Comparison of ENCODE assay signal across 2 cellular contexts in the genomic region with DNA sequence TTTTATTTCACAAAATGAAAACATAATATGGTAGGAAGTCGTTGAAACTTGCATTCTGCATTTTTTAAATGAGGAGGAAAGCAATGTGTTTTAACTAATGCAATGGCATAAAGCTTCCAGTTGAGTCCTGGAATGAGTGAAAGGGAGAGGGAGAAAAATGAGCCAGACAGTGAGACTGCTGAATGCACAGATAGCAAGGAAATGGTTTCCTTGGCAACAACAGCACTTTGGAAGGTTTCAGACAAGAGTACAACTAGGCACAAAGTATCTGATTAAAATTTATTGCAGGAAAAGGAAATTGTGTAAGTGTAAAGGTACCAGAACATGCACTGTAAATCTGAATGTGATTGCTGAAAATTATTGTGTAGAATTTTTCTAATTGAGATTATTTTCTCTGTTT.
TF ChIP-seq lines count a peak whose summit lies in the region.

No MANE protein-coding gene starts in this region.

TF ChIP-seq in SK-N-SH, 30 proteins besides CTCF, POLR2A, EP300 and RAD21:
- TF ChIP-seq RCOR1 (IDR thresholded peaks at IDR 0.05; ENCODE audit: low read length): no peak

TF ChIP-seq in H1, 55 proteins besides CTCF, POLR2A, EP300 and RAD21:
- no peak for TF ChIP-seq CHD2 (IDR thresholded peaks at IDR 0.05; ENCODE audit: low read length)
- TF ChIP-seq EZH2 (IDR thresholded peaks at IDR 0.05; ENCODE audit: low read depth, low read length, severe bottlenecking): no peak
